ENCODE assay signal across 12 cellular contexts in the genomic region with DNA sequence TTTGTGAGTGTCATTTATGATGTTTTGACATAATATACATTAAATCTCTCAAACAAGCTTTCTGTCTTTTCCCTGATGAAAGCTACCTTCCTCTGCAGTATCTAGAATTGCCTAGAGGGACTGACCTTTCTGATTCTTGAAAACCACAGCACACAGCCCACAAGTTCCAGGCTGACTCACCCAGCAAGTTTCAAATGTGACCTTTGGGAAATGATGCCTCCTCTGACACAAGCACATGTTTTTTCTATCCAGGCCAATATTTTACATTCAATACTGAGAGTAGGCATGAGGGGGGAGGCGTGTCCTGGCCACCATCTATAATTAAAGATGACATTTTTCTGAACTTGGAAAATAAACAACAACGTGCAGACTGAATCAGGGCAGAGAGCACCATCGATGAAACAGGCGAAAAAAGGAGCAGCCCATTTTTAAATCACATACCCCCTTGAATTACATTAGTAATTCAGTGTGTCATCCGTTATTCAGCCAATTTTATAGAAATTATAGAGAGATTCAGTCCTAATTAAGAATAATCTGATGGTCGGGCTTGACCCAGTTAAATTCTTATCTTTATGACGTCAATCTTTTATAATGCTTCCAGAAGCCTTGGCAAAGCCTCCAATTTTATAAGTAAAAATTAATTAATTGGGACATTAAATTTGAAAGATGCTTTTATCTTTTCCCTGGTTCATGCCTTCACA.
A peak's percentile ranks its signal among the peaks of the same experiment; 100 is the strongest.
DNase-seq lines count a peak whose midpoint lies in the region; ATAC-seq lines count a peak whose summit lies in the region.
"Had no signal": no experiment of that assay in that cellular context is flagged by ENCODE, and none has a peak within 500 bp of the region (broad histone marks: within the 10 kb centered on the region; RNA-seq: fewer than 3 reads in every experiment).

No MANE protein-coding gene starts in this region.

- H3K9me3 Mint-ChIP-seq in activated T-helper 17 cell treated with anti-CD3 and anti-CD28 coated beads, Interleukin-2, amount 50 U/mL, for 72 hours = peaks cover 11% of the 10 kb centered on the region

- no peak overlapping the region for H3K4ac ChIP-seq in neuronal stem cell (ENCODE audit: low read length)

- WGBS in neuronal stem cell (ENCODE audit: extremely low coverage in 2 of 2, insufficient read length in 2 of 2, insufficient replicate concordance in 1 of 2), 2 donors = no CpG with 5 or more reads among the region's 7 CpGs

- H3K27me3 ChIP-seq in skeletal muscle satellite cell (ENCODE audit: control insufficient read depth, insufficient read depth, low read length) (no peaks in the 10 kb centered on the region), neuronal stem cell (ENCODE audit: control insufficient read depth in 3 of 3, insufficient read depth in 3 of 3, low read depth in 1 of 3, low read length in 3 of 3) (no peaks in the 10 kb centered on the region)
- H3K27me3 ChIP-seq: suprapubic skin had no signal

- H3K9ac ChIP-seq in skeletal muscle satellite cell (ENCODE audit: low read depth, low read length) (no peak overlapping the region), neuronal stem cell (ENCODE audit: low read depth, low read length, poor library complexity) (no peak overlapping the region)

- H3K27me3 Mint-ChIP-seq in activated T-helper 17 cell treated with anti-CD3 and anti-CD28 coated beads, Interleukin-2, amount 50 U/mL, for 72 hours = no peaks in the 10 kb centered on the region

- no peak overlapping the region for H3K23ac ChIP-seq in neuronal stem cell (ENCODE audit: low read depth, low read length, poor library complexity)

- H3K14ac ChIP-seq in neuronal stem cell (ENCODE audit: low read length) = no peak overlapping the region

- no peaks in the 10 kb centered on the region for H3K36me3 ChIP-seq in skeletal muscle satellite cell (ENCODE audit: insufficient read depth, low read length)
- H3K36me3 ChIP-seq in neuronal stem cell (replicated peaks in 1 of 2; ENCODE audit: control insufficient read depth in 2 of 2, insufficient read depth in 2 of 2, low read length in 2 of 2) = no peaks in the 10 kb centered on the region
- H3K36me3 ChIP-seq: suprapubic skin had no signal

- no peak overlapping the region for H2BK5ac ChIP-seq in neuronal stem cell (ENCODE audit: low read length)

- H4K91ac ChIP-seq in neuronal stem cell (ENCODE audit: low read depth, low read length, poor library complexity) = no peak overlapping the region

- H3K4me1 ChIP-seq in skeletal muscle satellite cell (ENCODE audit: control insufficient read depth, insufficient read depth, low read length) = peaks cover 15% of the 10 kb centered on the region
- no peaks in the 10 kb centered on the region for H3K4me1 ChIP-seq in neuronal stem cell (ENCODE audit: control insufficient read depth in 2 of 2, insufficient read depth in 1 of 2, low read depth in 1 of 2, low read length in 2 of 2)
- H3K4me1 ChIP-seq: suprapubic skin had no signal

- no peaks in the 10 kb centered on the region for H3K4me1 Mint-ChIP-seq in activated T-helper 17 cell treated with anti-CD3 and anti-CD28 coated beads, Interleukin-2, amount 50 U/mL, for 72 hours

- DNase-seq in H4 (ENCODE audit: low spot score) (peak; percentile 88), RPMI7951 (ENCODE audit: low read depth) (peak; percentile 98), fibroblast of gingiva (ENCODE audit: low read depth) (peak; percentile 92), neuronal stem cell (ENCODE audit: low spot score) (no peak)
- DNase-seq: activated CD8-positive, alpha-beta memory T cell treated with anti-CD3 and anti-CD28 coated beads for 24 hours; hypothalamus had no signal

- H3K4me2 ChIP-seq in skeletal muscle satellite cell (ENCODE audit: low read length) (peak overlapping the region; percentile 8), neuronal stem cell (ENCODE audit: insufficient read depth, low read length, poor library complexity, severe bottlenecking) (no peak overlapping the region)

- no peak overlapping the region for H3K27ac Mint-ChIP-seq in activated T-helper 17 cell treated with anti-CD3 and anti-CD28 coated beads, Interleukin-2, amount 50 U/mL, for 72 hours

- no peak overlapping the region for H2BK15ac ChIP-seq in neuronal stem cell (ENCODE audit: low read length)

- no peak overlapping the region for H3K4me3 Mint-ChIP-seq in activated T-helper 17 cell treated with anti-CD3 and anti-CD28 coated beads, Interleukin-2, amount 50 U/mL, for 72 hours
- H3K4me3 Mint-ChIP-seq: brain had no signal

- no peak overlapping the region for H3K27ac ChIP-seq in neuronal stem cell (replicated peaks; ENCODE audit: low read length)
- H3K27ac ChIP-seq: suprapubic skin had no signal

- H3K9me3 ChIP-seq in skeletal muscle satellite cell (replicated peaks; ENCODE audit: low read length) (no peaks in the 10 kb centered on the region), neuronal stem cell (replicated peaks in 1 of 2; ENCODE audit: control insufficient read depth in 2 of 2, insufficient read depth in 1 of 2, low read depth in 1 of 2, low read length in 2 of 2) (no peaks in the 10 kb centered on the region)
- H3K9me3 ChIP-seq: suprapubic skin had no signal

- H3K4me3 ChIP-seq in skeletal muscle satellite cell (ENCODE audit: low read length) (no peak overlapping the region), neuronal stem cell (ENCODE audit: low read length in 2 of 2) (no peak overlapping the region)
- H3K4me3 ChIP-seq: K562, suprapubic skin had no signal

- H3K36me3 Mint-ChIP-seq in activated T-helper 17 cell treated with anti-CD3 and anti-CD28 coated beads, Interleukin-2, amount 50 U/mL, for 72 hours (ENCODE audit: low read depth) = no peaks in the 10 kb centered on the region
- H3K36me3 Mint-ChIP-seq: brain had no signal

- H2AFZ ChIP-seq in neuronal stem cell (ENCODE audit: low read length) = no peak overlapping the region

- H2BK120ac ChIP-seq in neuronal stem cell (ENCODE audit: low read depth, low read length) = no peak overlapping the region

- ATAC-seq in activated T-helper 17 cell treated with anti-CD3 and anti-CD28 coated beads, Interleukin-2, amount 50 U/mL, for 72 hours (replicated peaks) = no peak
- ATAC-seq in HG03521 (IDR thresholded peaks at IDR 0.05; ENCODE audit: unreplicated experiment) = no peak
- ATAC-seq: K562 had no signal

- no peaks in the 10 kb centered on the region for H3K79me1 ChIP-seq in neuronal stem cell (ENCODE audit: low read depth, low read length)

- H4K8ac ChIP-seq in neuronal stem cell (ENCODE audit: low read depth, low read length) = no peak overlapping the region

- H3K18ac ChIP-seq in neuronal stem cell (ENCODE audit: low read length) = no peak overlapping the region

- H2AK5ac ChIP-seq in neuronal stem cell (ENCODE audit: low read depth, low read length) = no peak overlapping the region

- no peak overlapping the region for H2BK12ac ChIP-seq in neuronal stem cell (ENCODE audit: low read length)
